11 cellular contexts compared by ENCODE assay signal in the genomic region with DNA sequence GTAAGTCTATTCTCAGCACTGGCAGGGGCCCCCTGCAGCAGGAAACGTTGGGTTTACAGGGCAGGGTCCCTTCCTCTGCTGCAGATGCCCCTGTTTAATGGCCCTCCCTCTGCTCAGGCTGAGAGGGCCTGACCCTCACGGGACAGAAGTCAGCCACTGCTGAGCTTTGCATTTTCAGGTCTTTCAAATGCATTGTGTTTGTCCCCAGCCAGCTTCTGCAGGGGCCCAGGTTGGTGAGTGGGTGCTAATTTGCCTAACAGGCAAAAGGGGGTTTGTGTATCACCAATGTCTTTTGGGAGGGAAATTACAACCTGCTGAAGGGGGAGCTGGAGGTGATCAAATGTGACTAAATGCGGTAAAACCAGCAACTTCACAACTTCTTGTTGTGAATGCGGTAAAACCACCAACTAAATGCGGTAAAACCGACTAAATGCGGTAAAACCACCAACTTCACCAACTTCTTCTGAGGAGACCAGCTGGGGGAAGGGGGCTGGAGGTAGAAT. TPM values are rescaled to one million over a fixed set of nuclear protein-coding genes. Genes with fewer than 3 reads are reported as not detected.
DNase-seq lines count a peak whose midpoint lies in the region; ATAC-seq and TF ChIP-seq lines count a peak whose summit lies in the region.
"Had no signal": no experiment of that assay in that cellular context is flagged by ENCODE, and none has a peak within 500 bp of the region (broad histone marks: within the 10 kb centered on the region; RNA-seq: fewer than 3 reads in every experiment).

No MANE protein-coding gene starts in this region.

- H3K9me3 ChIP-seq in BLaER1 treated with 17β-estradiol and CSF1 and Interleukin-3, amounts not matched to agents 10 nM and 100 nM (replicated peaks in 1 of 11), result 0 out of 22 replicates have a peak, but pooled peaks cover 0 to 3% (median 0%) of the 10 kb centered on the region in 11 experiments
- H3K9me3 ChIP-seq in Panc1 (ENCODE audit: control insufficient read depth, insufficient read depth, low read depth, low read length), result no peaks in the 10 kb centered on the region
- no peaks in the 10 kb centered on the region for H3K9me3 ChIP-seq in ovary
- H3K9me3 ChIP-seq: psoas muscle had no signal

- in situ Hi-C loops in Panc1 (cut with HindIII; ENCODE audit: low pct_unique_long_range_greater_than_20kb, low sequenced_read_pairs), result no loop called here

- H3K4me1 ChIP-seq in BLaER1 treated with 17β-estradiol and CSF1 and Interleukin-3, amounts not matched to agents 10 nM and 100 nM, result peaks cover 31 to 39% (median 37%) of the 10 kb centered on the region in 10 experiments
- H3K4me1 ChIP-seq in Panc1 (ENCODE audit: control insufficient read depth, insufficient read depth, low read length) (no peaks in the 10 kb centered on the region), ovary (ENCODE audit: insufficient read depth) (peaks cover 8% of the 10 kb centered on the region)
- H3K4me1 ChIP-seq: psoas muscle had no signal

- BruUV-seq in Panc1 (replicated peaks; lab: Mats Ljungman, UMichigan), result no TSS peak

- ATAC-seq in GM19043 (IDR thresholded peaks at IDR 0.05; ENCODE audit: low read depth, unreplicated experiment), result peak; percentile 25
- ATAC-seq in HG02885 (IDR thresholded peaks at IDR 0.05; ENCODE audit: poor library complexity, unreplicated experiment), result peak; percentile 52
- no peak for ATAC-seq in Panc1

- 90 to 94% (median 93%) methylated on average over 7 of the region's 7 CpGs for WGBS in ovary, 3 donors

- H3K27me3 ChIP-seq in BLaER1 treated with 17β-estradiol and CSF1 and Interleukin-3, amounts not matched to agents 10 nM and 100 nM, result no peaks in the 10 kb centered on the region
- no peaks in the 10 kb centered on the region for H3K27me3 ChIP-seq in Panc1 (ENCODE audit: control insufficient read depth, insufficient read depth, low read length)
- no peaks in the 10 kb centered on the region for H3K27me3 ChIP-seq in ovary

- H3K27ac ChIP-seq in BLaER1 treated with 17β-estradiol and CSF1 and Interleukin-3, amounts not matched to agents 10 nM and 100 nM, result peak overlapping the region in 1 of 11 experiments; percentile 38; a peak in 5 of 22 replicates
- H3K27ac ChIP-seq in Panc1 (ENCODE audit: low read length), result peak overlapping the region; percentile 4; the same call in 1 of the 2 replicates
- H3K27ac ChIP-seq in ovary, result no peak overlapping the region
- H3K27ac ChIP-seq: psoas muscle had no signal

- H4K20me1 ChIP-seq in BLaER1 treated with 17β-estradiol and CSF1 and Interleukin-3, amounts not matched to agents 10 nM and 100 nM, result no peaks in the 10 kb centered on the region

- CTCF ChIA-PET in Panc1 (lab: Charles Lee), result interaction anchor here (0.7 kb wide), 1 partner anchor 202 kb away, joined by 3 read pairs; no protein-coding TSS in a partner anchor
- CTCF ChIA-PET in HEK293T (lab: Yijun Ruan, JAX), result interaction anchor here (0.6 to 1.5 kb wide), 4 partner anchors 10 to 157 kb away, joined by 3 to 6 read pairs (median 4); no protein-coding TSS in a partner anchor

- H3K4me3 ChIP-seq in BLaER1 treated with 17β-estradiol and CSF1 and Interleukin-3, amounts not matched to agents 10 nM and 100 nM, result no peak overlapping the region
- H3K4me3 ChIP-seq in Panc1 (ENCODE audit: low read depth in 2 of 2, low read length in 2 of 2) (no peak overlapping the region), ovary (no peak overlapping the region)
- H3K4me3 ChIP-seq: psoas muscle had no signal

- TF ChIP-seq POLR2A in ovary (IDR thresholded peaks at IDR 0.05), result no peak

- POLR2A ChIA-PET in Panc1 (lab: Charles Lee), result interaction anchor here (0.6 kb wide), 1 partner anchor 231 kb away, joined by 3 read pairs; no protein-coding TSS in a partner anchor
- POLR2A ChIA-PET in HEK293T (lab: Yijun Ruan, JAX), result no interaction called here

- H3K9ac ChIP-seq in BLaER1 treated with 17β-estradiol and CSF1 and Interleukin-3, amounts not matched to agents 10 nM and 100 nM, result peak overlapping the region in 1 of 11 experiments; percentile 23; a peak in 2 of 22 replicates

- peak overlapping the region; percentile 61 to 90 (median 73) for H3K4me2 ChIP-seq in BLaER1 treated with 17β-estradiol and CSF1 and Interleukin-3, amounts not matched to agents 10 nM and 100 nM

- TF ChIP-seq CTCF in Panc1 (IDR thresholded peaks at IDR 0.05), result no peak
- no peak for TF ChIP-seq CTCF in ovary (IDR thresholded peaks at IDR 0.05)

- H3K36me3 ChIP-seq in BLaER1 treated with 17β-estradiol and CSF1 and Interleukin-3, amounts not matched to agents 10 nM and 100 nM, result no peaks in the 10 kb centered on the region
- H3K36me3 ChIP-seq in Panc1 (ENCODE audit: control insufficient read depth, insufficient read depth, low read length), result no peaks in the 10 kb centered on the region
- no peaks in the 10 kb centered on the region for H3K36me3 ChIP-seq in ovary

- no peak for DNase-seq in Panc1 (ENCODE audit: low read depth, low spot score)
- no peak for DNase-seq in ecto neural progenitor cell (ENCODE audit: low spot score)
- DNase-seq in HEK293T (ENCODE audit: extremely low spot score), result no peak
- no peak for DNase-seq in ovary
- DNase-seq in activated gamma-delta T cell treated with Interleukin-2 at 50 U/mL for 16 hours, result no peak
- DNase-seq: activated CD4-positive, alpha-beta T cell treated with anti-CD3 and anti-CD28 coated beads, Interleukin-2, amount 50 U/mL, for 1 hour; psoas muscle; stimulated activated CD8-positive, alpha-beta memory T cell treated with anti-CD3 and anti-CD28 coated beads, Interleukin-4, amount 100 ng/mL, for 48 hours had no signal

- intact Hi-C loops in Panc1 (cut with micrococcal nuclease; ENCODE audit: unreplicated experiment) (no loop called here), ovary (cut with DNase I) (no loop called here)

- no peak for TF ChIP-seq EP300 in ovary (IDR thresholded peaks at IDR 0.05)

TF ChIP-seq in HEK293T, 16 proteins besides CTCF, POLR2A, EP300 and RAD21:
- TF ChIP-seq FOXM1 (IDR thresholded peaks at IDR 0.05; ENCODE audit: borderline replicate concordance) (no peak), L3MBTL2 (conservative IDR thresholded peaks at IDR 0.05) (no peak), TARDBP (IDR thresholded peaks at IDR 0.05) (no peak), FOXK2 (IDR thresholded peaks at IDR 0.05) (no peak), FOXA1 (IDR thresholded peaks at IDR 0.05) (no peak), ARNT (IDR thresholded peaks at IDR 0.05) (no peak), SP1 (IDR thresholded peaks at IDR 0.05) (no peak), CTBP1 (IDR thresholded peaks at IDR 0.05; ENCODE audit: borderline replicate concordance) (no peak), NFRKB (IDR thresholded peaks at IDR 0.05) (no peak), ZNF384 (IDR thresholded peaks at IDR 0.05) (no peak), SUZ12 (IDR thresholded peaks at IDR 0.05) (no peak), LEF1 (IDR thresholded peaks at IDR 0.05; ENCODE audit: borderline replicate concordance) (no peak), HDGF (IDR thresholded peaks at IDR 0.05; ENCODE audit: borderline replicate concordance) (no peak), BHLHE40 (IDR thresholded peaks at IDR 0.05; ENCODE audit: borderline replicate concordance) (no peak)

RNA-seq across cellular contexts. Expression of gene UBE2E1, which starts 44.8 kb away (rescaled TPM):
- 127 TPM for total RNA-seq in Panc1 (2021; ENCODE audit: unreplicated experiment)
- polyA plus RNA-seq in Panc1 (2012; ENCODE audit: insufficient read length), result 103 TPM
- 10 to 100 TPM; 65.2 to 78.4 (median 76.7) TPM for total RNA-seq in ovary
- polyA plus RNA-seq in ovary, result 100 to 1,000 TPM in 1 of 2 donors, 10 to 100 TPM in 1; 65.9 to 133 TPM
